In the genomic region with DNA sequence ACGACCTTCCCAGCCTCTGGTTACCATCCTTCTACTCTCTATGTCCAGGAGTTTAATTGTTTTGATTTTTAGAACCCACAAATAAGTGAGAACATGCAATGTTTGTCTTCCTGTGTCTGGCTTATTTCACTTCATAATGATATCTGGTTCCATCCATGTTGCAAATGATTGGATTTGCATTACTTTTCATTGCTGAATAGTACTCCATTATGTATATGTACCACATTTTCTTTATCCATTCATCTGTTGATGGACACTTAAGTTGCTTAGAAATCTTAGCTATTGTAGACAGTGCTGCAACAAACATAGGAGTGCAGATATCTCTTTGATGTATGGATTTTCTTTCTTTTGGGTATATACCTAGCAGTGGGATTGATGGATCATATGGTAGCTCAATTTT, we compare ENCODE assay signal across 4 cellular contexts.
DNase-seq lines count a peak whose midpoint lies in the region; ATAC-seq, FAIRE-seq and TF ChIP-seq lines count a peak whose summit lies in the region.
"Not testable (repeated sequence)": the region's sequence is repeated elsewhere in the genome, so short reads cannot be mapped to it uniquely, and the experiment has no call there.

No MANE protein-coding gene starts in this region.

- H2AFZ ChIP-seq in K562 (ENCODE audit: low read depth, low read length): not testable (repeated sequence)

- not testable (repeated sequence) for H3K9ac ChIP-seq in K562 (ENCODE audit: insufficient read depth in 1 of 2, low read depth in 2 of 2, low read length in 2 of 2)

- H3K79me2 ChIP-seq in K562 (ENCODE audit: control insufficient read depth, insufficient read depth, low read length): not testable (repeated sequence)

- TF ChIP-seq EP300 in K562 (IDR thresholded peaks at IDR 0.05; ENCODE audit: low read length); esophagus muscularis mucosa (IDR thresholded peaks at IDR 0.05): not testable (repeated sequence)

- FAIRE-seq in K562 (lab: Jason Lieb, UNC): not testable (repeated sequence)

- intact Hi-C loops in K562 (cut with micrococcal nuclease); esophagus muscularis mucosa (cut with DNase I): not testable (repeated sequence)

- not testable (repeated sequence) for H3K4me2 ChIP-seq in K562 (ENCODE audit: insufficient read depth, low read length)

- in situ Hi-C loops in K562 (cut with MboI): not testable (repeated sequence)

- H3K4me1 ChIP-seq in HEK293 (ENCODE audit: control insufficient read depth, insufficient read depth, low read length); K562 (replicated peaks in 1 of 2; ENCODE audit: control insufficient read depth in 2 of 2, insufficient read depth in 2 of 2, low read length in 2 of 2); esophagus muscularis mucosa: not testable (repeated sequence)

- not testable (repeated sequence) for ATAC-seq in SK-N-SH treated with all-trans-retinoic acid at 6 μM for 48 hours, K562

- H3K9me3 ChIP-seq in HEK293 (ENCODE audit: control insufficient read depth, insufficient read depth, low read depth, low read length); K562 (replicated peaks; ENCODE audit: control insufficient read depth, insufficient read depth, low read depth, low read length): not testable (repeated sequence)
- peaks cover 0 to 57% (median 40%) of the 10 kb centered on the region in 4 donors for H3K9me3 ChIP-seq in esophagus muscularis mucosa

- not testable (repeated sequence) for TF ChIP-seq RAD21 in K562 (CRISPR knock-in tag; conservative IDR thresholded peaks at IDR 0.05 in 1 of 2, IDR thresholded peaks at IDR 0.05 in 1 of 2)

- TF ChIP-seq POLR2A in K562 (conservative IDR thresholded peaks at IDR 0.05); esophagus muscularis mucosa (IDR thresholded peaks at IDR 0.05; ENCODE audit: low read depth): not testable (repeated sequence)

- POLR2A ChIA-PET in HEK293 (lab: Yijun Ruan, JAX); K562 (lab: Yijun Ruan, JAX): not testable (repeated sequence)

- not testable (repeated sequence) for BruUV-seq in K562 (replicated peaks; lab: Mats Ljungman, UMichigan)

- 0% methylated on average over 1 of the region's 1 CpG for WGBS in K562 (ENCODE audit: insufficient coverage, low coverage, missing lambda C conversion rate)
- WGBS in esophagus muscularis mucosa: 84% methylated on average over 1 of the region's 1 CpG

- CTCF ChIA-PET in HEK293 (lab: Yijun Ruan, JAX); K562 (lab: Yijun Ruan, JAX; ENCODE audit: low intra/inter-chr PET ratio): not testable (repeated sequence)

- not testable (repeated sequence) for DNase-seq in K562 (ENCODE audit: extremely low read depth in 1 of 4, low spot score in 3 of 4)
- DNase-seq in esophagus muscularis mucosa (ENCODE audit: extremely low spot score): peak; percentile 31

- not testable (repeated sequence) for H3K27me3 ChIP-seq in K562 (ENCODE audit: control insufficient read depth in 2 of 2, insufficient read depth in 2 of 2, low read length in 2 of 2); esophagus muscularis mucosa

- H3K27ac ChIP-seq in HEK293 (ENCODE audit: extremely low read depth, low read depth, low read length); K562 (ENCODE audit: extremely low read depth, low read depth, low read length); esophagus muscularis mucosa (replicated peaks in 1 of 4): not testable (repeated sequence)

- not testable (repeated sequence) for H3K4me3 ChIP-seq in HEK293 (ENCODE audit: low read depth, low read length); K562; esophagus muscularis mucosa

- H4K20me1 ChIP-seq in K562 (replicated peaks; ENCODE audit: control insufficient read depth, insufficient read depth, low read length): not testable (repeated sequence)

- H3K9me1 ChIP-seq in K562 (ENCODE audit: control insufficient read depth, insufficient read depth, low read length): not testable (repeated sequence)

- TF ChIP-seq CTCF in HEK293 (tag by site-specific recombination; IDR thresholded peaks at IDR 0.05); K562 (IDR thresholded peaks at IDR 0.05 in 2 of 3, conservative IDR thresholded peaks at IDR 0.05 in 1 of 3; ENCODE audit: insufficient read depth in 2 of 3, low read depth in 1 of 3, low read length in 3 of 3); esophagus muscularis mucosa (IDR thresholded peaks at IDR 0.05): not testable (repeated sequence)

- not testable (repeated sequence) for H3K36me3 ChIP-seq in HEK293 (ENCODE audit: control insufficient read depth in 2 of 2, insufficient read depth in 1 of 2, low read length in 2 of 2); K562 (ENCODE audit: control insufficient read depth, insufficient read depth, low read length); esophagus muscularis mucosa

TF ChIP-seq in HEK293, 187 proteins besides CTCF, POLR2A, EP300 and RAD21:
- TF ChIP-seq ZNF146 (tag by site-specific recombination; IDR thresholded peaks at IDR 0.05): peak; percentile 85
TF ChIP-seq in HEK293: peak in this region for 1; not testable (repeated sequence) for 186.

TF ChIP-seq in SK-N-SH treated with all-trans-retinoic acid at 6 μM for 48 hours, 23 proteins besides CTCF, POLR2A, EP300 and RAD21:
- peak; percentile 93 for TF ChIP-seq ZNF8 (CRISPR knock-in tag; IDR thresholded peaks at IDR 0.05)
TF ChIP-seq in SK-N-SH treated with all-trans-retinoic acid at 6 μM for 48 hours: peak in this region for 1; not testable (repeated sequence) for 22.

TF ChIP-seq in K562, 482 proteins besides CTCF, POLR2A, EP300 and RAD21:
- TF ChIP-seq RBM25 (IDR thresholded peaks at IDR 0.05; ENCODE audit: low read depth, low read length, severe bottlenecking) (peak; percentile 61), ZNF146 (CRISPR knock-in tag; IDR thresholded peaks at IDR 0.05; ENCODE audit: unreplicated experiment) (peak; percentile 67)
TF ChIP-seq in K562: peak in this region for 2; not testable (repeated sequence) for 480.
